In the genomic region with DNA sequence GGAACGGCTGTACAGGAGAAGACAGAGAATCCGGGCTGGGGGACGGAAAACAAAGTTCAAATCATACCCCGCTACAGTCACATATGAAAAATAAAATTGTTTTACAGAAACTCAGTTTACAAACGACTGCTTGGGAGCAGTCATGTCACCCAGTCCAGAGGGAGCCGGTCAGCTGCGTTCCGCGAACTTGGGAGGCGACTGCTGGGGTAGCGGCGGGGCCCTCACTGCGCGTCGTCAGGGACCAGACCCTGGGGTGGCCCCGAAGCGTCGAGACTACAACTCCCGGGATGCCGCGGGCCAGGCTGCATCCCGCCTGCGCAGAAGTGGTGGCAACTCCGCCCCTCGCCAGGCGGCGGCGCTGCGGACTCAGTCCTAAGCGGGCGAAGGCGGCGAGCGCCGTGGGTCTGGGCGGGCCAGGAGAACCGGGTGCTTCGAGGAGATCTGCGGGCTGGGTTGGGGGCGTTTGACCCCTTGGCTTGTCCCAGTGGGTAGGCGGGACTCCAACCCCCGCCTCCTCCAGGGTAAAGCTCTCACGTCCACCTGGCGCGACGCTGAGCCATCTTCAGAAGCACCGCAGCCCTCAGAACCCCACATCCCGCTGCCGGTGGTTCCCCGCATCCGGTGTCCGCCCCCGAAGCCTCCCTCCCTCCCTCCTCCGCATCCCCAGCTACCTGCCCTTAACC, we compare ENCODE assay signal across 8 cellular contexts. TPM values are rescaled to one million over a fixed set of nuclear protein-coding genes. Genes with fewer than 3 reads are reported as not detected.
DNase-seq lines count a peak whose midpoint lies in the region; ATAC-seq and TF ChIP-seq lines count a peak whose summit lies in the region.

No MANE protein-coding gene starts in this region.

- peak overlapping the region; percentile 94 to 96 for H3K9ac ChIP-seq in duodenal mucosa (ENCODE audit: low read depth in 1 of 2, low read length in 2 of 2)

- H3K9me3 Mint-ChIP-seq in CD8-positive, alpha-beta memory T cell = no peaks in the 10 kb centered on the region
- no peaks in the 10 kb centered on the region for H3K9me3 Mint-ChIP-seq in activated CD4-positive, alpha-beta memory T cell treated with anti-CD3 and anti-CD28 coated beads for 36 hours

- H3K36me3 Mint-ChIP-seq in CD8-positive, alpha-beta memory T cell = peaks cover 0 to 26% (median 3%) of the 10 kb centered on the region in 3 donors
- peaks cover 17% of the 10 kb centered on the region for H3K36me3 Mint-ChIP-seq in activated CD4-positive, alpha-beta memory T cell treated with anti-CD3 and anti-CD28 coated beads for 36 hours

- H3K4me3 ChIP-seq in CD8-positive, alpha-beta memory T cell (ENCODE audit: low read length) = peak overlapping the region; percentile 93
- H3K4me3 ChIP-seq in duodenal mucosa (ENCODE audit: low read depth in 1 of 2, low read length in 2 of 2) (peak overlapping the region; percentile 89 to 91), lung (peak overlapping the region; percentile 51)

- intact Hi-C loops in activated CD4-positive, alpha-beta memory T cell treated with anti-CD3 and anti-CD28 coated beads for 36 hours (cut with micrococcal nuclease) = loop anchor here (1.0 to 5.0 kb wide), 6 partner anchors 9 to 534 kb away; a partner anchor contains a TSS

- TF ChIP-seq CTCF in lung (IDR thresholded peaks at IDR 0.05; ENCODE audit: control extremely low read depth, extremely low read depth) = peak; percentile 80

- ATAC-seq in GM19452 (IDR thresholded peaks at IDR 0.05; ENCODE audit: unreplicated experiment) (peak; percentile 90), HG03571 (IDR thresholded peaks at IDR 0.05; ENCODE audit: unreplicated experiment) (peak; percentile 83), lung (ENCODE audit: insufficient read depth, low FRiP score) (peak; percentile 93)

- H3K27me3 ChIP-seq in CD8-positive, alpha-beta memory T cell (ENCODE audit: insufficient read depth, low read length, poor library complexity, severe bottlenecking) = no peaks in the 10 kb centered on the region
- no peaks in the 10 kb centered on the region for H3K27me3 ChIP-seq in duodenal mucosa (ENCODE audit: control insufficient read depth in 1 of 2, insufficient read depth in 2 of 2, low read length in 2 of 2)
- no peaks in the 10 kb centered on the region for H3K27me3 ChIP-seq in lung (ENCODE audit: control insufficient read depth, insufficient read depth)

- H3K4me1 ChIP-seq in CD8-positive, alpha-beta memory T cell (ENCODE audit: insufficient read depth, low read length) = peaks cover 55% of the 10 kb centered on the region
- H3K4me1 ChIP-seq in duodenal mucosa (ENCODE audit: control insufficient read depth in 1 of 2, insufficient read depth in 2 of 2, low read length in 2 of 2) (peaks cover 7 to 10% of the 10 kb centered on the region in 2 donors), lung (ENCODE audit: control insufficient read depth in 2 of 2, insufficient read depth in 2 of 2, low read length in 2 of 2) (peaks cover 0 to 6% of the 10 kb centered on the region in 2 donors)

- no peaks in the 10 kb centered on the region for H3K36me3 ChIP-seq in CD8-positive, alpha-beta memory T cell (ENCODE audit: insufficient read depth, low read length)
- H3K36me3 ChIP-seq in duodenal mucosa (ENCODE audit: control insufficient read depth in 1 of 2, insufficient read depth in 2 of 2, low read length in 2 of 2) (no peaks in the 10 kb centered on the region), lung (ENCODE audit: control insufficient read depth in 2 of 2, insufficient read depth in 2 of 2, low read length in 2 of 2) (no peaks in the 10 kb centered on the region)

- peak overlapping the region; percentile 87 to 99 (median 98) for H3K27ac Mint-ChIP-seq in CD8-positive, alpha-beta memory T cell
- H3K27ac Mint-ChIP-seq in activated CD4-positive, alpha-beta memory T cell treated with anti-CD3 and anti-CD28 coated beads for 36 hours = peak overlapping the region; percentile 93

- no peaks in the 10 kb centered on the region for H3K27me3 Mint-ChIP-seq in CD8-positive, alpha-beta memory T cell
- no peaks in the 10 kb centered on the region for H3K27me3 Mint-ChIP-seq in activated CD4-positive, alpha-beta memory T cell treated with anti-CD3 and anti-CD28 coated beads for 36 hours

- WGBS in lung, 2 donors = 0 to 1% methylated on average over 36 to 54 of the region's 54 CpGs

- no peaks in the 10 kb centered on the region for H3K9me3 ChIP-seq in CD8-positive, alpha-beta memory T cell (ENCODE audit: low read length)
- H3K9me3 ChIP-seq in duodenal mucosa (ENCODE audit: control insufficient read depth in 1 of 2, low read length in 2 of 2) = no peaks in the 10 kb centered on the region
- no peaks in the 10 kb centered on the region for H3K9me3 ChIP-seq in lung (ENCODE audit: control insufficient read depth in 2 of 2, insufficient read depth in 1 of 2, low read length in 1 of 2)

- POLR2A ChIA-PET in CD8-positive, alpha-beta memory T cell (lab: Charles Lee) = interaction anchor here (0.5 to 5.2 kb wide), 18 partner anchors 10 to 1009 kb away, joined by 3 to 53 read pairs (median 4); a partner anchor contains a TSS
- POLR2A ChIA-PET in activated CD4-positive, alpha-beta memory T cell treated with anti-CD3 and anti-CD28 coated beads for 36 hours (lab: Charles Lee) = interaction anchor here (0.6 to 4.6 kb wide), 15 partner anchors 9 to 757 kb away, joined by 3 to 43 read pairs (median 4); a partner anchor contains a TSS

- DNase-seq in CD8-positive, alpha-beta memory T cell = peak; percentile 87 to 93 (median 90)
- DNase-seq in NCI-H774 (lab: John Stamatoyannopoulos, UW) = peak; percentile 90
- peak; percentile 95 for DNase-seq in activated CD4-positive, alpha-beta memory T cell treated with anti-CD3 and anti-CD28 coated beads for 36 hours
- DNase-seq in lung (ENCODE audit: low spot score) = peak; percentile 92
- DNase-seq in stimulated activated CD4-positive, alpha-beta T cell treated with anti-CD3 and anti-CD28 coated beads, TNF-alpha, amount 100 ng/mL, for 24 hours (ENCODE audit: low read depth in 3 of 3) = peak; percentile 83 to 89 (median 83)

- peaks cover 58 to 75% (median 67%) of the 10 kb centered on the region in 3 donors for H3K4me1 Mint-ChIP-seq in CD8-positive, alpha-beta memory T cell
- peaks cover 49% of the 10 kb centered on the region for H3K4me1 Mint-ChIP-seq in activated CD4-positive, alpha-beta memory T cell treated with anti-CD3 and anti-CD28 coated beads for 36 hours (ENCODE audit: low read depth)

- H3K27ac ChIP-seq in CD8-positive, alpha-beta memory T cell (ENCODE audit: low read depth, low read length) = peak overlapping the region; percentile 85
- peak overlapping the region; percentile 84 for H3K27ac ChIP-seq in duodenal mucosa (ENCODE audit: low read depth, low read length)
- peak overlapping the region; percentile 66 to 96 for H3K27ac ChIP-seq in lung (ENCODE audit: low read depth in 1 of 2, low read length in 1 of 2)

- peak overlapping the region; percentile 91 to 98 (median 94) for H3K4me3 Mint-ChIP-seq in CD8-positive, alpha-beta memory T cell
- peak overlapping the region; percentile 91 for H3K4me3 Mint-ChIP-seq in activated CD4-positive, alpha-beta memory T cell treated with anti-CD3 and anti-CD28 coated beads for 36 hours

- CTCF ChIA-PET in CD8-positive, alpha-beta memory T cell (lab: Charles Lee) = interaction anchor here (0.8 to 14.3 kb wide), 22 partner anchors 8 to 165 kb away, joined by 3 to 200 read pairs (median 8); a partner anchor contains a TSS
- CTCF ChIA-PET in activated CD4-positive, alpha-beta memory T cell treated with anti-CD3 and anti-CD28 coated beads for 36 hours (lab: Charles Lee) = interaction anchor here (0.7 to 6.2 kb wide), 22 partner anchors 8 to 152 kb away, joined by 3 to 82 read pairs (median 9); a partner anchor contains a TSS

RNA-seq across cellular contexts. Expression of a gene that starts 4.0 kb away (rescaled TPM):
- 10 to 100 TPM; 43.1 TPM for total RNA-seq in CD8-positive, alpha-beta memory T cell
- 196 TPM for polyA plus RNA-seq in CD8-positive, alpha-beta memory T cell
- total RNA-seq in activated CD4-positive, alpha-beta memory T cell treated with anti-CD3 and anti-CD28 coated beads for 36 hours = 10 to 100 TPM; 74.6 to 75.8 TPM
- 1 to 10 TPM in 1 of 2 donors, under 1 TPM in 1; 0.92 to 3.8 TPM for total RNA-seq in lung
- 1 to 10 TPM in 1 of 2 donors, under 1 TPM in 1; 0.87 to 1.9 TPM for polyA plus RNA-seq in lung

RNA-seq across cellular contexts. Expression of a gene that starts 11.1 kb away (rescaled TPM):
- over 10,000 TPM in 1 of 2 experiments, 1,000 to 10,000 TPM in 1; 7,718 to 11,549 TPM for total RNA-seq in CD8-positive, alpha-beta memory T cell
- not detected for polyA plus RNA-seq in CD8-positive, alpha-beta memory T cell
- total RNA-seq in activated CD4-positive, alpha-beta memory T cell treated with anti-CD3 and anti-CD28 coated beads for 36 hours = over 10,000 TPM; 10,694 to 13,592 TPM
- over 10,000 TPM; 30,229 to 39,735 TPM for total RNA-seq in lung
- polyA plus RNA-seq in lung = 100 to 1,000 TPM in 1 of 2 donors, 10 to 100 TPM in 1; 44.8 to 325 TPM

RNA-seq across cellular contexts. Expression of a gene that starts 11.4 kb away (rescaled TPM):
- total RNA-seq in CD8-positive, alpha-beta memory T cell = 10 to 100 TPM; 18.5 to 20.0 TPM
- 105 TPM for polyA plus RNA-seq in CD8-positive, alpha-beta memory T cell
- 10 to 100 TPM; 15.0 to 15.7 TPM for total RNA-seq in activated CD4-positive, alpha-beta memory T cell treated with anti-CD3 and anti-CD28 coated beads for 36 hours
- total RNA-seq in lung = 10 to 100 TPM in 1 of 2 donors, 1 to 10 TPM in 1; 9.9 to 32.8 TPM
- 10 to 100 TPM; 29.2 to 53.9 TPM for polyA plus RNA-seq in lung

RNA-seq across cellular contexts. Expression of a gene that starts 18.3 kb away (rescaled TPM):
- total RNA-seq in CD8-positive, alpha-beta memory T cell = 10 to 100 TPM in 1 of 2 experiments, 1 to 10 TPM in 1; 7.7 to 10.7 TPM
- polyA plus RNA-seq in CD8-positive, alpha-beta memory T cell = 1.2 TPM
- total RNA-seq in activated CD4-positive, alpha-beta memory T cell treated with anti-CD3 and anti-CD28 coated beads for 36 hours = 10 to 100 TPM; 28.1 to 28.2 TPM
- total RNA-seq in lung = 1 to 10 TPM; 1.3 TPM
- 1 to 10 TPM in 1 of 2 donors, under 1 TPM in 1; 0.47 to 1.4 TPM for polyA plus RNA-seq in lung

RNA-seq across cellular contexts. Expression of a gene that starts 27.0 kb away (rescaled TPM):
- under 1 TPM in 1 of 2 experiments, not detected in 1; 0.75 TPM for total RNA-seq in CD8-positive, alpha-beta memory T cell
- polyA plus RNA-seq in CD8-positive, alpha-beta memory T cell = not detected
- 1 to 10 TPM in 1 of 2 experiments, under 1 TPM in 1; 0.90 to 1.6 TPM for total RNA-seq in activated CD4-positive, alpha-beta memory T cell treated with anti-CD3 and anti-CD28 coated beads for 36 hours
- total RNA-seq in lung = 1 to 10 TPM in 1 of 2 donors, under 1 TPM in 1; 0.88 to 1.6 TPM
- polyA plus RNA-seq in lung = 1 to 10 TPM; 1.1 to 2.4 TPM

Comparison
In these comparisons a context has a peak if more than half of its experiments do, and no peak if none do; other contexts are left out.
1. Peak in every context shown above with its lines: DNase-seq, ATAC-seq, H3K4me3 ChIP-seq and H3K27ac ChIP-seq.
2. RNA of a gene that starts 4.0 kb away (total RNA-seq): 74.6 to 75.8 TPM in activated CD4-positive, alpha-beta memory T cell treated with anti-CD3 and anti-CD28 coated beads for 36 hours and 43.1 TPM in CD8-positive, alpha-beta memory T cell; 0.92 to 3.8 TPM in lung; every median in the first group is over 4 times any median in the second.